In genomic region chr9:95793924-95794828, GRCh38 we compare ENCODE assay signal across 12 cellular contexts.
DNase-seq lines count a peak whose midpoint lies in the region; ATAC-seq, FAIRE-seq and TF ChIP-seq lines count a peak whose summit lies in the region.
"Had no signal": no experiment of that assay in that cellular context is flagged by ENCODE, and none has a peak within 500 bp of the region (broad histone marks: within the 10 kb centered on the region; RNA-seq: fewer than 3 reads in every experiment).

No MANE protein-coding gene starts in this region.

- peaks cover 0 to 2% of the 10 kb centered on the region in 2 donors for H3K4me1 Mint-ChIP-seq in effector memory CD8-positive, alpha-beta T cell (ENCODE audit: low read depth in 2 of 2)
- H3K4me1 Mint-ChIP-seq: memory B cell had no signal

- no peak overlapping the region for H3K27ac Mint-ChIP-seq in effector memory CD8-positive, alpha-beta T cell
- H3K27ac Mint-ChIP-seq: activated naive CD8-positive, alpha-beta T cell treated with anti-CD3 and anti-CD28 coated beads for 36 hours; memory B cell; stimulated activated naive CD8-positive, alpha-beta T cell treated with anti-CD3 and anti-CD28 coated beads, Interleukin-15, amount 100 ng/mL, for 72 hours had no signal

- no peaks in the 10 kb centered on the region for H4K20me1 ChIP-seq in smooth muscle cell (ENCODE audit: low read depth)

- ATAC-seq in left cardiac atrium, result peak; percentile 41 to 86
- ATAC-seq in effector memory CD8-positive, alpha-beta T cell (replicated peaks), result no peak
- ATAC-seq in GM19395 (IDR thresholded peaks at IDR 0.05; ENCODE audit: unreplicated experiment), result no peak
- ATAC-seq: stimulated activated naive CD8-positive, alpha-beta T cell treated with anti-CD3 and anti-CD28 coated beads, Interleukin-15, amount 100 ng/mL, for 72 hours had no signal

- intact Hi-C loops in left cardiac atrium (cut with DNase I), result no loop called here

- no peak overlapping the region for H2AFZ ChIP-seq in smooth muscle cell (ENCODE audit: low read depth)

- H3K27ac ChIP-seq in smooth muscle cell (ENCODE audit: low read depth), result no peak overlapping the region

- no peaks in the 10 kb centered on the region for H3K27me3 ChIP-seq in smooth muscle cell (ENCODE audit: low read depth)

- peaks cover 45 to 47% of the 10 kb centered on the region in 2 donors for H3K27me3 Mint-ChIP-seq in effector memory CD8-positive, alpha-beta T cell

- no peaks in the 10 kb centered on the region for H3K36me3 ChIP-seq in smooth muscle cell (ENCODE audit: low read depth)

- TF ChIP-seq CTCF in smooth muscle cell (IDR thresholded peaks at IDR 0.05; ENCODE audit: borderline replicate concordance, insufficient read depth, poor library complexity, severe bottlenecking), result no peak

- H3K4me1 ChIP-seq in smooth muscle cell (ENCODE audit: low read depth), result no peaks in the 10 kb centered on the region

- H3K36me3 Mint-ChIP-seq in effector memory CD8-positive, alpha-beta T cell (ENCODE audit: insufficient read depth), result no peaks in the 10 kb centered on the region
- H3K36me3 Mint-ChIP-seq: activated naive CD8-positive, alpha-beta T cell treated with anti-CD3 and anti-CD28 coated beads for 36 hours; memory B cell had no signal

- H3K79me2 ChIP-seq in smooth muscle cell (ENCODE audit: low read depth), result no peaks in the 10 kb centered on the region

- 55% methylated on average over 5 of the region's 5 CpGs for WGBS in smooth muscle cell (ENCODE audit: low lambda C conversion rate)

- no peak for TF ChIP-seq POLR2A in H54 (IDR thresholded peaks at IDR 0.05; ENCODE audit: low read depth, low read length)

- no peaks in the 10 kb centered on the region for H3F3A ChIP-seq in smooth muscle cell (ENCODE audit: low read depth)

- peak overlapping the region; percentile 8 for H3K4me2 ChIP-seq in smooth muscle cell

- no peak overlapping the region for H3K4me3 ChIP-seq in smooth muscle cell

- FAIRE-seq in H54 (lab: Jason Lieb, UNC), result peak; percentile 94

- no peaks in the 10 kb centered on the region for H3K9me3 Mint-ChIP-seq in effector memory CD8-positive, alpha-beta T cell
- H3K9me3 Mint-ChIP-seq: activated naive CD8-positive, alpha-beta T cell treated with anti-CD3 and anti-CD28 coated beads for 36 hours; memory B cell; stimulated activated naive CD8-positive, alpha-beta T cell treated with anti-CD3 and anti-CD28 coated beads, Interleukin-15, amount 100 ng/mL, for 72 hours had no signal

- DNase-seq in H54 (ENCODE audit: insufficient read length, low spot score), result peak; percentile 54
- peak; percentile 37 for DNase-seq in amniotic stem cell (lab: John Stamatoyannopoulos, UW)
- DNase-seq in left cardiac atrium, result no peak
- no peak for DNase-seq in smooth muscle cell (lab: John Stamatoyannopoulos, UW; ENCODE audit: unreplicated experiment)
- DNase-seq in 8988T, result no peak
- no peak for DNase-seq in effector memory CD8-positive, alpha-beta T cell
- no peak for DNase-seq in DMS153 (lab: John Stamatoyannopoulos, UW)
- DNase-seq: activated CD4-positive, alpha-beta T cell treated with anti-CD3 and anti-CD28 coated beads, Interleukin-2, amount 50 U/mL, for 4 hours; activated naive CD8-positive, alpha-beta T cell treated with anti-CD3 and anti-CD28 coated beads for 36 hours; stimulated activated naive CD8-positive, alpha-beta T cell treated with anti-CD3 and anti-CD28 coated beads, Interleukin-15, amount 100 ng/mL, for 72 hours had no signal

- no peak overlapping the region for H3K4me3 Mint-ChIP-seq in effector memory CD8-positive, alpha-beta T cell
- H3K4me3 Mint-ChIP-seq: activated naive CD8-positive, alpha-beta T cell treated with anti-CD3 and anti-CD28 coated beads for 36 hours; memory B cell; stimulated activated naive CD8-positive, alpha-beta T cell treated with anti-CD3 and anti-CD28 coated beads, Interleukin-15, amount 100 ng/mL, for 72 hours had no signal

- H3K9me3 ChIP-seq in smooth muscle cell (replicated peaks; ENCODE audit: low read depth), result no peaks in the 10 kb centered on the region

- H3K9ac ChIP-seq in smooth muscle cell (ENCODE audit: low read depth), result no peak overlapping the region

Comparison
In these comparisons a context has a peak if more than half of its experiments do, and no peak if none do; other contexts are left out.
1. DNase-seq: peak in H54 (single experiment) and amniotic stem cell (single experiment); none in left cardiac atrium (single experiment), smooth muscle cell (single experiment), 8988T (single experiment), effector memory CD8-positive, alpha-beta T cell (0 of 3) and DMS153 (single experiment).
2. ATAC-seq: peak in left cardiac atrium (2 of 2); none in effector memory CD8-positive, alpha-beta T cell (single experiment) and GM19395 (single experiment).